In the genomic region with DNA sequence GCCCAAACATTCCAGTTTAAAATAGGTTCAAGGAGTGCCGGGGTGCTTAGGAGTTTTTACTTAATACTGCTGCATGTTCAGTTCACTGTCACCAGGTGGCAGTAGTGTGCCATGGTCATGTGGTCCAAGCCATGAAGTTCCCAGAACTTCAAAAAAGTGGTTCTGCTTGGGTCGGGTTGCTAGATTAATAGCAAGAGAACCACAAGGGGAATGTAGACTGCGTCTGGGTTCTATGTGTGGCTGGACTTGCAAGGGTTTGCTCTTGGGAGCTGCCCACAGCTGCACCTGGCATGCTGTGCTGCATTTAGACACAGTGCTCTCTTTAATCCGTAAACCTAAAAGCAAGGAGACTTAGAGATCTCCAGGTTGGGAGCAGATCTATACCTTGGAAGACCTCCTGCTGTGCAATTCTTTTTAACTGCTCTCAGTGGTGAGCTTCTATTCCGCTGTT, we compare ENCODE assay signal across 8 cellular contexts. TPM values are rescaled to one million over a fixed set of nuclear protein-coding genes. Genes with fewer than 3 reads are reported as not detected.
DNase-seq lines count a peak whose midpoint lies in the region; ATAC-seq and TF ChIP-seq lines count a peak whose summit lies in the region.

No MANE protein-coding gene starts in this region.

- H3K9me3 Mint-ChIP-seq in activated CD4-positive, alpha-beta T cell treated with anti-CD3 and anti-CD28 coated beads, Interleukin-2, amount 10 ng/mL, durations not matched to agents 24 days and 14 days = no peaks in the 10 kb centered on the region
- H3K9me3 Mint-ChIP-seq in endodermal cell (no peaks in the 10 kb centered on the region), mesothelial cell of epicardium (no peaks in the 10 kb centered on the region)

- H3K27me3 Mint-ChIP-seq in activated CD4-positive, alpha-beta T cell treated with anti-CD3 and anti-CD28 coated beads, Interleukin-2, amount 10 ng/mL, durations not matched to agents 24 days and 14 days = peaks cover 38% of the 10 kb centered on the region
- H3K27me3 Mint-ChIP-seq in endodermal cell (ENCODE audit: insufficient read depth) (peaks cover 25% of the 10 kb centered on the region), mesothelial cell of epicardium (ENCODE audit: low read depth) (peaks cover 38% of the 10 kb centered on the region)

- TF ChIP-seq EP300 in stomach (IDR thresholded peaks at IDR 0.05) = no peak

- intact Hi-C loops in activated CD4-positive, alpha-beta T cell treated with anti-CD3 and anti-CD28 coated beads, Interleukin-2, amount 10 ng/mL, durations not matched to agents 24 days and 14 days (cut with micrococcal nuclease) = loop anchor here (1.0 to 5.0 kb wide), 4 partner anchors 183 to 501 kb away; no protein-coding TSS in a partner anchor
- intact Hi-C loops in stomach (cut with DNase I; ENCODE audit: low total_unique reads) = loop anchor here (5.0 kb wide), 1 partner anchor 291 kb away; no protein-coding TSS in a partner anchor

- peak; percentile 62 for ATAC-seq in GM21423 (IDR thresholded peaks at IDR 0.05; ENCODE audit: unreplicated experiment)
- ATAC-seq in HG02884 (IDR thresholded peaks at IDR 0.05; ENCODE audit: unreplicated experiment) = no peak

- H3K27ac ChIP-seq in endodermal cell (ENCODE audit: low read depth, low read length) (no peak overlapping the region), stomach (no peak overlapping the region)

- H3K4me3 ChIP-seq in endodermal cell (ENCODE audit: low read length) (no peak overlapping the region), stomach (no peak overlapping the region)

- WGBS in endodermal cell (ENCODE audit: insufficient coverage in 1 of 2, insufficient read length in 1 of 2), 2 experiments = 50 to 63% methylated on average over 4 to 5 of the region's 5 CpGs
- 38 to 44% (median 40%) methylated on average over 5 of the region's 5 CpGs for WGBS in stomach, 5 donors

- DNase-seq in C1 segment of cervical spinal cord (lab: John Stamatoyannopoulos, UW) (peak in 8 of 14 donors; percentile 6 to 57 (median 24)), NCI-H2107 treated with DMSO at 0.1 percent for 48 hours (lab: John Stamatoyannopoulos, UW; ENCODE audit: unreplicated experiment) (peak; percentile 17), endodermal cell (peak; percentile 85), mesothelial cell of epicardium (ENCODE audit: low spot score in 2 of 2, unreplicated experiment in 2 of 2) (peak in 1 of 2 experiments; percentile 48), stomach (peak; percentile 66)
- peak; percentile 84 for DNase-seq in activated CD4-positive, alpha-beta T cell treated with anti-CD3 and anti-CD28 coated beads, Interleukin-2, amount 10 ng/mL, durations not matched to agents 24 days and 14 days

- H3K9ac ChIP-seq in endodermal cell (ENCODE audit: extremely low read depth, low read length, poor library complexity, severe bottlenecking) = no peak overlapping the region

- H3K36me3 ChIP-seq in endodermal cell (ENCODE audit: control insufficient read depth, insufficient read depth, low read length) (no peaks in the 10 kb centered on the region), stomach (no peaks in the 10 kb centered on the region)

- H3K9me3 ChIP-seq in endodermal cell (ENCODE audit: control insufficient read depth, low read length) (no peaks in the 10 kb centered on the region), stomach (no peaks in the 10 kb centered on the region)

- no peak overlapping the region for H3K27ac Mint-ChIP-seq in activated CD4-positive, alpha-beta T cell treated with anti-CD3 and anti-CD28 coated beads, Interleukin-2, amount 10 ng/mL, durations not matched to agents 24 days and 14 days
- H3K27ac Mint-ChIP-seq in endodermal cell (no peak overlapping the region), mesothelial cell of epicardium (no peak overlapping the region)

- H3K27me3 ChIP-seq in endodermal cell (ENCODE audit: control insufficient read depth, insufficient read depth, low read length, poor library complexity, severe bottlenecking) (peaks cover 51% of the 10 kb centered on the region), stomach (peaks cover 0 to 30% (median 0%) of the 10 kb centered on the region in 3 donors)

- TF ChIP-seq POLR2A in stomach (IDR thresholded peaks at IDR 0.05) = no peak

- H3K4me3 Mint-ChIP-seq in activated CD4-positive, alpha-beta T cell treated with anti-CD3 and anti-CD28 coated beads, Interleukin-2, amount 10 ng/mL, durations not matched to agents 24 days and 14 days = no peak overlapping the region
- no peak overlapping the region for H3K4me3 Mint-ChIP-seq in endodermal cell
- no peak overlapping the region for H3K4me3 Mint-ChIP-seq in mesothelial cell of epicardium

- TF ChIP-seq CTCF in endodermal cell (conservative IDR thresholded peaks at IDR 0.05) (peak; percentile 92), mesothelial cell of epicardium (IDR thresholded peaks at IDR 0.05; ENCODE audit: unreplicated experiment) (peak; percentile 92), stomach (IDR thresholded peaks at IDR 0.05) (peak in 5 of 7 experiments; percentile 61 to 88 (median 81))

- no peaks in the 10 kb centered on the region for H3K4me1 ChIP-seq in endodermal cell (ENCODE audit: control insufficient read depth, insufficient read depth, low read length)
- H3K4me1 ChIP-seq in stomach = peaks cover 0 to 12% (median 3%) of the 10 kb centered on the region in 4 donors

- H3K36me3 Mint-ChIP-seq in activated CD4-positive, alpha-beta T cell treated with anti-CD3 and anti-CD28 coated beads, Interleukin-2, amount 10 ng/mL, durations not matched to agents 24 days and 14 days (ENCODE audit: low read depth) = no peaks in the 10 kb centered on the region
- H3K36me3 Mint-ChIP-seq in endodermal cell (ENCODE audit: low read depth) = no peaks in the 10 kb centered on the region
- no peaks in the 10 kb centered on the region for H3K36me3 Mint-ChIP-seq in mesothelial cell of epicardium

- H3K4me1 Mint-ChIP-seq in activated CD4-positive, alpha-beta T cell treated with anti-CD3 and anti-CD28 coated beads, Interleukin-2, amount 10 ng/mL, durations not matched to agents 24 days and 14 days = no peaks in the 10 kb centered on the region
- H3K4me1 Mint-ChIP-seq in endodermal cell = no peaks in the 10 kb centered on the region
- H3K4me1 Mint-ChIP-seq in mesothelial cell of epicardium = peaks cover 8% of the 10 kb centered on the region

RNA-seq across cellular contexts. Expression of a gene that starts 6.5 kb away (rescaled TPM):
- 0.14 and 0.42 TPM in 2 replicates for total RNA-seq in activated CD4-positive, alpha-beta T cell treated with anti-CD3 and anti-CD28 coated beads, Interleukin-2, amount 10 ng/mL, durations not matched to agents 24 days and 14 days
- total RNA-seq in endodermal cell (1 to 10 TPM in 1 of 2 donors, under 1 TPM in 1; 0.13 to 1.6 TPM), mesothelial cell of epicardium (25.1 to 31.9 TPM (median 30.9 TPM) in 3 replicates), stomach (100 to 1,000 TPM in 1 of 5 donors, 10 to 100 TPM in 4; 17.5 to 122 (median 73.6) TPM)
- polyA plus RNA-seq in endodermal cell (2013, experiment 1 of 2) = 14.1 TPM
- 12.6 TPM for polyA plus RNA-seq in endodermal cell (2013, experiment 2 of 2)
- 10 to 100 TPM in 1 of 3 donors, 1 to 10 TPM in 2; 9.3 to 14.2 (median 9.9) TPM for polyA plus RNA-seq in stomach

Comparison
In these comparisons a context has a peak if more than half of its experiments do, and no peak if none do; other contexts are left out.
1. RNA of a gene that starts 6.5 kb away (total RNA-seq): 17.5 to 122 TPM in stomach and 25.1 to 31.9 TPM in mesothelial cell of epicardium; 0.13 to 1.6 TPM in endodermal cell and 0.14 to 0.42 TPM in activated CD4-positive, alpha-beta T cell treated with anti-CD3 and anti-CD28 coated beads, Interleukin-2, amount 10 ng/mL, durations not matched to agents 24 days and 14 days; every median in the first group is over 4 times any median in the second.
2. Peak in every context shown above with its lines, with median percentiles within 50 percentile points of each other: CTCF ChIP-seq.